Comparison of ENCODE assay signal across 8 cellular contexts in genomic region chr3:196867507-196868296, GRCh38. TPM values are rescaled to one million over a fixed set of nuclear protein-coding genes. Genes with fewer than 3 reads are reported as not detected.
A peak's percentile ranks its signal among the peaks of the same experiment; 100 is the strongest.
DNase-seq lines count a peak whose midpoint lies in the region; ATAC-seq and TF ChIP-seq lines count a peak whose summit lies in the region.

SENP5 (plus strand) TSS chr3:196867920; CDS start chr3:196885182, 17,262 bp downstream.

- no peaks in the 10 kb centered on the region for H3K27me3 Mint-ChIP-seq in activated CD4-positive, alpha-beta T cell treated with anti-CD3 and anti-CD28 coated beads for 36 hours
- H3K27me3 Mint-ChIP-seq in chondrocyte (ENCODE audit: low read depth): no peaks in the 10 kb centered on the region

- CTCF ChIA-PET in BJ (lab: Yijun Ruan, JAX): interaction anchor here (1.4 kb wide), 1 partner anchor 32 kb away, joined by 4 read pairs; no protein-coding TSS in a partner anchor
- CTCF ChIA-PET in activated CD4-positive, alpha-beta T cell treated with anti-CD3 and anti-CD28 coated beads for 36 hours (lab: Charles Lee): interaction anchor here (1.0 to 4.0 kb wide), 4 partner anchors 19 to 158 kb away, joined by 3 to 18 read pairs (median 4); partner anchors contain the start of gene NCBP2

- intact Hi-C loops in activated CD4-positive, alpha-beta T cell treated with anti-CD3 and anti-CD28 coated beads for 36 hours (cut with DNase I, micrococcal nuclease): loop anchor here (1.0 to 5.0 kb wide), 11 partner anchors 17 to 687 kb away; partner anchors contain the start of genes NCBP2 (in 2 of the 2), CEP19 (in 1 of the 2), DLG1 (in 1 of the 2) and FBXO45 (in 1 of the 2)

- H3K9me3 Mint-ChIP-seq in activated CD4-positive, alpha-beta T cell treated with anti-CD3 and anti-CD28 coated beads for 36 hours (ENCODE audit: low read depth): peaks cover 2% of the 10 kb centered on the region
- peaks cover 6% of the 10 kb centered on the region for H3K9me3 Mint-ChIP-seq in chondrocyte (ENCODE audit: low read depth)

- H3K4me3 Mint-ChIP-seq in activated CD4-positive, alpha-beta T cell treated with anti-CD3 and anti-CD28 coated beads for 36 hours: peak within 1 kb of the TSS; percentile 99
- peak within 1 kb of the TSS; percentile 96 for H3K4me3 Mint-ChIP-seq in chondrocyte (ENCODE audit: unreplicated experiment)

- H3K4me3 ChIP-seq in BJ (ENCODE audit: low read depth, low read length) (peak within 1 kb of the TSS; percentile 94), kidney epithelial cell (ENCODE audit: low read depth, low read length) (peak within 1 kb of the TSS; percentile 89)

- H3K4me1 Mint-ChIP-seq in activated CD4-positive, alpha-beta T cell treated with anti-CD3 and anti-CD28 coated beads for 36 hours: peaks cover 24% of the 10 kb centered on the region
- H3K4me1 Mint-ChIP-seq in chondrocyte (ENCODE audit: low read depth): peaks cover 35% of the 10 kb centered on the region

- ATAC-seq in GM19324 (IDR thresholded peaks at IDR 0.05; ENCODE audit: low FRiP score, unreplicated experiment) (peak; percentile 97), HG03460 (IDR thresholded peaks at IDR 0.05; ENCODE audit: unreplicated experiment) (peak; percentile 87)
- peak; percentile 96 for ATAC-seq in activated CD4-positive, alpha-beta T cell treated with anti-CD3 and anti-CD28 coated beads for 36 hours

- POLR2A ChIA-PET in BJ (lab: Charles Lee): interaction anchor here (0.6 to 1.0 kb wide), 4 partner anchors 9 to 1417 kb away, joined by 3 to 13 read pairs (median 4); no protein-coding TSS in a partner anchor
- POLR2A ChIA-PET in activated CD4-positive, alpha-beta T cell treated with anti-CD3 and anti-CD28 coated beads for 36 hours (lab: Charles Lee): interaction anchor here (0.6 to 1.7 kb wide), 7 partner anchors 18 to 158 kb away, joined by 3 to 14 read pairs (median 3); partner anchors contain the start of genes NCBP2 and PAK2

- peaks cover 3% of the 10 kb centered on the region for H3K36me3 Mint-ChIP-seq in activated CD4-positive, alpha-beta T cell treated with anti-CD3 and anti-CD28 coated beads for 36 hours (ENCODE audit: low read depth)
- H3K36me3 Mint-ChIP-seq in chondrocyte (ENCODE audit: low read depth): no peaks in the 10 kb centered on the region

- no peaks in the 10 kb centered on the region for H3K27me3 ChIP-seq in BJ (ENCODE audit: control insufficient read depth, insufficient read depth, low read length)
- no peaks in the 10 kb centered on the region for H3K27me3 ChIP-seq in kidney epithelial cell (ENCODE audit: control insufficient read depth, insufficient read depth, low read length)

- no peak for TF ChIP-seq CTCF in BJ (IDR thresholded peaks at IDR 0.05; ENCODE audit: insufficient read depth, low read depth, low read length)
- no peak for TF ChIP-seq CTCF in chondrocyte (IDR thresholded peaks at IDR 0.05)
- TF ChIP-seq CTCF in kidney epithelial cell (IDR thresholded peaks at IDR 0.05; ENCODE audit: insufficient read depth, low read length, poor library complexity, severe bottlenecking): no peak

- no peaks in the 10 kb centered on the region for H3K36me3 ChIP-seq in BJ (ENCODE audit: control insufficient read depth, insufficient read depth, low read length)
- no peaks in the 10 kb centered on the region for H3K36me3 ChIP-seq in kidney epithelial cell (ENCODE audit: control insufficient read depth, insufficient read depth, low read length)

- DNase-seq in BJ (ENCODE audit: low read depth) (peak; percentile 27), NCI-H524 (lab: John Stamatoyannopoulos, UW) (peak; percentile 83 to 89), chondrocyte (ENCODE audit: low spot score) (peak; percentile 95), kidney epithelial cell (ENCODE audit: low read depth) (peak; percentile 60)
- DNase-seq in activated CD4-positive, alpha-beta T cell treated with anti-CD3 and anti-CD28 coated beads for 36 hours: peak; percentile 95
- peak; percentile 93 for DNase-seq in stimulated activated CD4-positive, alpha-beta T cell treated with anti-CD3 and anti-CD28 coated beads, Interleukin-15, amount 100 ng/mL, for 24 hours

- peak within 1 kb of the TSS; percentile 95 for H3K27ac Mint-ChIP-seq in activated CD4-positive, alpha-beta T cell treated with anti-CD3 and anti-CD28 coated beads for 36 hours
- H3K27ac Mint-ChIP-seq in chondrocyte (ENCODE audit: unreplicated experiment): peak within 1 kb of the TSS; percentile 98

RNA-seq across cellular contexts. Expression of gene SENP5, which starts in this region (rescaled TPM):
- 12.0 and 16.6 TPM in 2 replicates for polyA plus RNA-seq in BJ (2011; rRNA removed)
- polyA minus RNA-seq in BJ (2011; rRNA and poly(A)+ RNA removed): 44.9 and 67.1 TPM in 2 replicates
- total RNA-seq in activated CD4-positive, alpha-beta T cell treated with anti-CD3 and anti-CD28 coated beads for 36 hours: 10 to 100 TPM; 27.7 to 33.0 TPM
- total RNA-seq in chondrocyte: 34.8 to 37.5 TPM (median 36.2 TPM) in 3 replicates
- 23.8 and 25.2 TPM in 2 replicates for total RNA-seq in kidney epithelial cell

Comparison
In these comparisons a context has a peak if more than half of its experiments do, and no peak if none do; other contexts are left out.
1. Peak in every context shown above with its lines: DNase-seq, ATAC-seq and H3K4me3 ChIP-seq.
2. DNase-seq: peak in every context shown above with its lines; median percentile 95 in activated CD4-positive, alpha-beta T cell treated with anti-CD3 and anti-CD28 coated beads for 36 hours; 95 in chondrocyte; 93 in stimulated activated CD4-positive, alpha-beta T cell treated with anti-CD3 and anti-CD28 coated beads, Interleukin-15, amount 100 ng/mL, for 24 hours; 86 in NCI-H524; 60 in kidney epithelial cell; 27 in BJ.